ENCODE assay signal across 1 cellular context in genomic region chr14:21308479-21309237, GRCh38.
A peak's percentile ranks its signal among the peaks of the same experiment; 100 is the strongest.
TF ChIP-seq lines count a peak whose summit lies in the region.

No MANE protein-coding gene starts in this region.

TF ChIP-seq in HEK293, 187 proteins besides CTCF, POLR2A, EP300 and RAD21 (continued from another document and continues in another):
- 0 out of 2 replicates have a peak, but pooled peaks have one; percentile 19 for TF ChIP-seq ZNF362 (tag by site-specific recombination; IDR thresholded peaks at IDR 0.05)
- no peak for TF ChIP-seq ZBTB1 (tag by site-specific recombination; IDR thresholded peaks at IDR 0.05)
- no peak for TF ChIP-seq ZNF596 (tag by site-specific recombination; IDR thresholded peaks at IDR 0.05)
- no peak for TF ChIP-seq ZNF837 (tag by site-specific recombination; IDR thresholded peaks at IDR 0.05)
- TF ChIP-seq KLF10 (tag by site-specific recombination; IDR thresholded peaks at IDR 0.05) = peak; percentile 19; the same call in 1 of the 2 replicates
- TF ChIP-seq PRDM1 (tag by site-specific recombination; IDR thresholded peaks at IDR 0.05) = peak; percentile 20; the same call in 1 of the 2 replicates
- no peak for TF ChIP-seq ZNF623 (tag by site-specific recombination; IDR thresholded peaks at IDR 0.05)
- no peak for TF ChIP-seq ZNF707 (tag by site-specific recombination; IDR thresholded peaks at IDR 0.05)
- TF ChIP-seq ZNF140 (tag by site-specific recombination; IDR thresholded peaks at IDR 0.05) = no peak
- no peak for TF ChIP-seq ZBTB26 (tag by site-specific recombination; optimal IDR thresholded peaks at IDR 0.05)
- TF ChIP-seq ZNF146 (tag by site-specific recombination; IDR thresholded peaks at IDR 0.05) = peak; percentile 74; the same call in 1 of the 2 replicates
- TF ChIP-seq TSHZ1 (tag by site-specific recombination; IDR thresholded peaks at IDR 0.05; ENCODE audit: borderline replicate concordance) = no peak
- TF ChIP-seq ZNF398 (tag by site-specific recombination; IDR thresholded peaks at IDR 0.05) = peak; percentile 13; the same call in 1 of the 2 replicates
- no peak for TF ChIP-seq ZNF280D (tag by site-specific recombination; IDR thresholded peaks at IDR 0.05)
- TF ChIP-seq KLF8 (tag by site-specific recombination; IDR thresholded peaks at IDR 0.05) = 0 out of 2 replicates have a peak, but pooled peaks have one; percentile 6
- peak; percentile 50; the same call in 1 of the 2 replicates for TF ChIP-seq KLF17 (tag by site-specific recombination; IDR thresholded peaks at IDR 0.05)
- no peak for TF ChIP-seq ZNF433 (tag by site-specific recombination; IDR thresholded peaks at IDR 0.05; ENCODE audit: low read depth)
- TF ChIP-seq ZNF610 (tag by site-specific recombination; IDR thresholded peaks at IDR 0.05; ENCODE audit: borderline replicate concordance) = peak; percentile 65; the same call in 1 of the 2 replicates
- TF ChIP-seq YY1 (tag by site-specific recombination; IDR thresholded peaks at IDR 0.05) = peak; percentile 86
- no peak for TF ChIP-seq ZNF248 (tag by site-specific recombination; IDR thresholded peaks at IDR 0.05)
- TF ChIP-seq ZNF341 (tag by site-specific recombination; IDR thresholded peaks at IDR 0.05; ENCODE audit: low read depth) = peak; percentile 47; the same call in 1 of the 2 replicates
- TF ChIP-seq KLF16 (tag by site-specific recombination; IDR thresholded peaks at IDR 0.05) = peak; percentile 53
- no peak for TF ChIP-seq ZNF555 (tag by site-specific recombination; conservative IDR thresholded peaks at IDR 0.05)
- TF ChIP-seq ZNF280C (tag by site-specific recombination; IDR thresholded peaks at IDR 0.05) = no peak
- TF ChIP-seq REST (tag by site-specific recombination; IDR thresholded peaks at IDR 0.05) = peak; percentile 68
- peak; percentile 75 for TF ChIP-seq YY2 (tag by site-specific recombination; IDR thresholded peaks at IDR 0.05)
- TF ChIP-seq ZBTB10 (tag by site-specific recombination; IDR thresholded peaks at IDR 0.05) = no peak
- TF ChIP-seq ZNF629 (tag by site-specific recombination; IDR thresholded peaks at IDR 0.05) = no peak
- peak; percentile 78 for TF ChIP-seq ZNF366 (tag by site-specific recombination; conservative IDR thresholded peaks at IDR 0.05)
- TF ChIP-seq GLIS2 (tag by site-specific recombination; IDR thresholded peaks at IDR 0.05) = no peak
- peak; percentile 95 for TF ChIP-seq ZNF600 (tag by site-specific recombination; IDR thresholded peaks at IDR 0.05)
